Comparison of ENCODE assay signal across 22 cellular contexts in genomic region chr9:97473717-97474116, GRCh38.
"Had no signal": no experiment of that assay in that cellular context is flagged by ENCODE, and none has a peak within 500 bp of the region (broad histone marks: within the 10 kb centered on the region; RNA-seq: fewer than 3 reads in every experiment).

No MANE protein-coding gene starts in this region.

- H3K36me3 Mint-ChIP-seq: activated naive CD4-positive, alpha-beta T cell treated with anti-CD3 and anti-CD28 coated beads, Interleukin-2, amount 50 U/mL, for 72 hours had no signal

- DNase-seq: activated CD4-positive, alpha-beta T cell treated with anti-CD3 and anti-CD28 coated beads for 1 hour; activated CD4-positive, alpha-beta T cell treated with anti-CD3 and anti-CD28 coated beads, Interleukin-2, amount 50 U/mL, for 4 hours; activated CD8-positive, alpha-beta memory T cell treated with anti-CD3 and anti-CD28 coated beads for 24 hours; activated CD8-positive, alpha-beta memory T cell treated with anti-CD3 and anti-CD28 coated beads, Interleukin-2, amount 50 U/mL, for 4 hours; activated T-cell treated with anti-CD3 and anti-CD28 coated beads, Interleukin-2, amount 50 U/mL, for 24 hours; brain microvascular endothelial cell; effector memory CD8-positive, alpha-beta T cell; hippocampal formation; nephron progenitor cell; right lobe of liver; stimulated activated CD4-positive, alpha-beta T cell treated with anti-CD3 and anti-CD28 coated beads, Interleukin-15, amount 100 ng/mL, for 24 hours; T-helper 9 cell; testis; upper lobe of right lung had no signal

- H3K36me3 ChIP-seq: brain microvascular endothelial cell had no signal

- H3K27ac Mint-ChIP-seq: activated naive CD4-positive, alpha-beta T cell treated with anti-CD3 and anti-CD28 coated beads, Interleukin-2, amount 50 U/mL, for 72 hours; activated T-cell treated with anti-CD3 and anti-CD28 coated beads, Interleukin-2, amount 50 U/mL, for 24 hours; activated T-helper 17 cell treated with anti-CD3 and anti-CD28 coated beads, Interleukin-2, amount 50 U/mL, for 72 hours; effector memory CD8-positive, alpha-beta T cell; memory B cell; nephron progenitor cell; stimulated activated memory B cell treated with anti-CD40 and anti-IgM and Interleukin-4, amounts not matched to agents 10 μg/mL and 1 μg/mL and 100 μg/mL, for 72 hours had no signal

- H2AFZ ChIP-seq: parathyroid adenoma had no signal

- H3K4me3 ChIP-seq: ascending aorta, right lobe of liver, smooth muscle cell, testis, upper lobe of right lung had no signal

- H3K9me3 ChIP-seq: ascending aorta, right lobe of liver, testis, upper lobe of right lung had no signal

- H3K4me1 Mint-ChIP-seq: activated T-helper 17 cell treated with anti-CD3 and anti-CD28 coated beads, Interleukin-2, amount 50 U/mL, for 72 hours; memory B cell; nephron progenitor cell had no signal

- H3K9ac ChIP-seq: parathyroid adenoma had no signal

- H3K4me3 Mint-ChIP-seq: activated T-cell treated with anti-CD3 and anti-CD28 coated beads, Interleukin-2, amount 50 U/mL, for 24 hours; activated T-helper 17 cell treated with anti-CD3 and anti-CD28 coated beads, Interleukin-2, amount 50 U/mL, for 72 hours; effector memory CD8-positive, alpha-beta T cell; memory B cell; nephron progenitor cell; stimulated activated memory B cell treated with anti-CD40 and anti-IgM and Interleukin-4, amounts not matched to agents 10 μg/mL and 1 μg/mL and 100 μg/mL, for 72 hours had no signal

- H3K4me1 ChIP-seq: testis had no signal

- H3K4me2 ChIP-seq: smooth muscle cell had no signal

- H3K27ac ChIP-seq: ascending aorta, brain microvascular endothelial cell, parathyroid adenoma, right lobe of liver, testis, upper lobe of right lung had no signal

- H3K79me2 ChIP-seq: parathyroid adenoma had no signal

- H3K27me3 Mint-ChIP-seq: activated T-cell treated with anti-CD3 and anti-CD28 coated beads, Interleukin-2, amount 50 U/mL, for 24 hours; activated T-helper 17 cell treated with anti-CD3 and anti-CD28 coated beads, Interleukin-2, amount 50 U/mL, for 72 hours; effector memory CD8-positive, alpha-beta T cell; memory B cell; stimulated activated memory B cell treated with anti-CD40 and anti-IgM and Interleukin-4, amounts not matched to agents 10 μg/mL and 1 μg/mL and 100 μg/mL, for 72 hours had no signal

- ATAC-seq: activated naive CD4-positive, alpha-beta T cell treated with anti-CD3 and anti-CD28 coated beads, Interleukin-2, amount 50 U/mL, for 72 hours; activated T-helper 17 cell treated with anti-CD3 and anti-CD28 coated beads, Interleukin-2, amount 50 U/mL, for 72 hours; effector memory CD8-positive, alpha-beta T cell; esophagus mucosa; right lobe of liver; stimulated activated memory B cell treated with anti-CD40 and anti-IgM and Interleukin-4, amounts not matched to agents 10 μg/mL and 1 μg/mL and 100 μg/mL, for 72 hours; upper lobe of right lung had no signal

- H3K9me3 Mint-ChIP-seq: activated naive CD4-positive, alpha-beta T cell treated with anti-CD3 and anti-CD28 coated beads, Interleukin-2, amount 50 U/mL, for 72 hours; activated T-cell treated with anti-CD3 and anti-CD28 coated beads, Interleukin-2, amount 50 U/mL, for 24 hours; activated T-helper 17 cell treated with anti-CD3 and anti-CD28 coated beads, Interleukin-2, amount 50 U/mL, for 72 hours; effector memory CD8-positive, alpha-beta T cell; memory B cell; nephron progenitor cell; stimulated activated memory B cell treated with anti-CD40 and anti-IgM and Interleukin-4, amounts not matched to agents 10 μg/mL and 1 μg/mL and 100 μg/mL, for 72 hours had no signal

- H3K27me3 ChIP-seq: ascending aorta, brain microvascular endothelial cell, right lobe of liver, testis, upper lobe of right lung had no signal
